In genomic region chr2:77567723-77568122, GRCh38 we compare ENCODE assay signal across 16 cellular contexts. TPM values are rescaled to one million over a fixed set of nuclear protein-coding genes. Genes with fewer than 3 reads are reported as not detected.
DNase-seq lines count a peak whose midpoint lies in the region; ATAC-seq and TF ChIP-seq lines count a peak whose summit lies in the region.
"Had no signal": no experiment of that assay in that cellular context is flagged by ENCODE, and none has a peak within 500 bp of the region (broad histone marks: within the 10 kb centered on the region; RNA-seq: fewer than 3 reads in every experiment).

No MANE protein-coding gene starts in this region.

- no peak overlapping the region for H2AFZ ChIP-seq in hepatocyte

- no peak for ATAC-seq in left cardiac atrium
- ATAC-seq: CD8-positive, alpha-beta T cell had no signal

- H3K4me1 ChIP-seq in hepatocyte (ENCODE audit: insufficient read depth) = peaks cover 11% of the 10 kb centered on the region
- H3K4me1 ChIP-seq in mucosa of rectum (ENCODE audit: control insufficient read depth in 2 of 2, insufficient read depth in 2 of 2, low read length in 2 of 2) = peaks cover 11 to 14% of the 10 kb centered on the region in 2 donors

- H3K36me3 ChIP-seq in hepatocyte (replicated peaks; ENCODE audit: insufficient read depth, low read depth) (no peaks in the 10 kb centered on the region), mucosa of rectum (ENCODE audit: control insufficient read depth in 2 of 2, insufficient read depth in 2 of 2, low read length in 2 of 2) (no peaks in the 10 kb centered on the region)

- no peaks in the 10 kb centered on the region for H3K79me2 ChIP-seq in hepatocyte

- no peak overlapping the region for H3K9ac ChIP-seq in mucosa of rectum (ENCODE audit: low read depth in 1 of 2, low read length in 2 of 2)

- DNase-seq in DMS53 (lab: John Stamatoyannopoulos, UW) = peak; percentile 13
- no peak for DNase-seq in DMS53 treated with DMSO at 0.1 percent for 48 hours (lab: John Stamatoyannopoulos, UW; ENCODE audit: unreplicated experiment)
- DNase-seq in hepatocyte (ENCODE audit: low spot score) = peak; percentile 63
- no peak for DNase-seq in COLO668 (lab: John Stamatoyannopoulos, UW; ENCODE audit: unreplicated experiment)
- DNase-seq in substantia nigra (lab: John Stamatoyannopoulos, UW) = no peak
- no peak for DNase-seq in left cardiac atrium
- DNase-seq in NCI-H69 (lab: John Stamatoyannopoulos, UW) = no peak
- DNase-seq: CD8-positive, alpha-beta T cell; MM.1S; NCI-H1092 treated with DMSO at 0.1 percent for 48 hours; NCI-H1694; NCI-H526 treated with DMSO at 0.1 percent for 48 hours had no signal

- no peaks in the 10 kb centered on the region for H3K27me3 ChIP-seq in hepatocyte
- no peaks in the 10 kb centered on the region for H3K27me3 ChIP-seq in mucosa of rectum (ENCODE audit: control insufficient read depth in 2 of 2, insufficient read depth in 2 of 2, low read length in 2 of 2)

- H3K27ac ChIP-seq in hepatocyte = no peak overlapping the region
- no peak overlapping the region for H3K27ac ChIP-seq in mucosa of rectum (ENCODE audit: low read depth in 2 of 2, low read length in 2 of 2)
- H3K27ac ChIP-seq in substantia nigra (ENCODE audit: low read depth, low read length, poor library complexity, severe bottlenecking) = no peak overlapping the region
- H3K27ac ChIP-seq: 22Rv1 had no signal

- H3K4me2 ChIP-seq in hepatocyte = peak overlapping the region; percentile 17

- H3K4me3 ChIP-seq in hepatocyte = no peak overlapping the region
- peak overlapping the region; percentile 26 to 29 for H3K4me3 ChIP-seq in mucosa of rectum (ENCODE audit: low read length in 2 of 2)

- no peaks in the 10 kb centered on the region for H3K9me3 ChIP-seq in hepatocyte (ENCODE audit: low read depth)
- no peaks in the 10 kb centered on the region for H3K9me3 ChIP-seq in mucosa of rectum (ENCODE audit: control insufficient read depth in 2 of 2, low read length in 2 of 2)

- H3K9me2 ChIP-seq in hepatocyte (replicated peaks; ENCODE audit: insufficient read depth) = no peaks in the 10 kb centered on the region

- 12% methylated on average over 2 of the region's 2 CpGs for WGBS in hepatocyte (ENCODE audit: low lambda C conversion rate, missing lambda C conversion rate)

- H4K20me1 ChIP-seq in hepatocyte (ENCODE audit: insufficient read depth, poor library complexity, severe bottlenecking) = no peaks in the 10 kb centered on the region

- no peak for TF ChIP-seq CTCF in hepatocyte (IDR thresholded peaks at IDR 0.05; ENCODE audit: poor library complexity)

- intact Hi-C loops in left cardiac atrium (cut with DNase I) = no loop called here

RNA-seq across cellular contexts. Expression of gene LRRTM4, which starts 45.5 kb away (rescaled TPM):
- 3.5 and 6.5 TPM in 2 replicates for total RNA-seq in hepatocyte
- 0.23 and 0.44 TPM in 2 replicates for polyA plus RNA-seq in hepatocyte
- total RNA-seq in left cardiac atrium = under 1 TPM; 0.32 to 0.84 TPM
- total RNA-seq: CD8-positive, alpha-beta T cell had no signal
- polyA plus RNA-seq: AG04450, BJ had no signal

Comparison
In these comparisons a context has a peak if more than half of its experiments do, and no peak if none do; other contexts are left out.
1. DNase-seq: peak in DMS53 (single experiment) and hepatocyte (single experiment); none in DMS53 treated with DMSO at 0.1 percent for 48 hours (single experiment), COLO668 (single experiment), substantia nigra (0 of 49), left cardiac atrium (single experiment) and NCI-H69 (single experiment).